Comparison of ENCODE assay signal across 2 cellular contexts in the genomic region with DNA sequence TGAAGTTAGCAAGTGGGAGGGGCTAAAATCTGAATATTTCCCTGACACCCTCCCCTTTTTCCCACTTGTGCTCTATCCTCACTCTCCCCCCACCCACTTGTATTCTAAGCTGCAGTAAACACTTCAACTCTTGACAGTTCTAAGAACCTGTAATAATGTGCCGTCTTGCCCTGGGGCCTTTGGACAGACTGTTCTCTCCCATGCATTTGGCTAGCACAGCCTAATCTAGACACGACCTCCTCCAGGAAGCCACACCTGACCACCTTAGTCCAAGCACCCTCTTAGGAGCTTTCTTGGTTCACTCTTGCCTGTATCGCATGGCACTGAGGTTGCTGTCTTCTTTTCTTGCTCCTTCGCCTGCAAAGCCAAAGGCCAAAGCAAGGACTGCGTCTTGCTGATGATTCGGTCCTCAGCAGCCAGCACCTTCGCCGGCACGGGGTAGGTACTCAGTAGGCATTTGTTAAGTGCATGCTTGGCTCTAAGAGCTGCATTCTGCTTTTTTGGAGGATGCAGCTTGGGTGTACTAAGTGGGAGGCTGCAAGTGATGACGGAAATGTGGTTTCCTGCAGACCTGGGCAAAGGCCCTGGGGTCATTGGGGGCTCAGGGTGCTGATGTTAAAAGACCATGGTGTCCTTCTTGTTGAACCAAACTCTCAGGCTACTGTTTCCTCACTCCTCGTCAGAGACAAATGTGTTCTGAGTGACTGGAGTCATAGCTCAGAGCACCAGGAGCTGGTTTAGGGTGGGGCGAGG.
TF ChIP-seq lines count a peak whose summit lies in the region.

No MANE protein-coding gene starts in this region.

TF ChIP-seq in GM23338, 12 proteins besides CTCF, POLR2A, EP300 and RAD21 (continued from another document):
- TF ChIP-seq, protein P1, sequence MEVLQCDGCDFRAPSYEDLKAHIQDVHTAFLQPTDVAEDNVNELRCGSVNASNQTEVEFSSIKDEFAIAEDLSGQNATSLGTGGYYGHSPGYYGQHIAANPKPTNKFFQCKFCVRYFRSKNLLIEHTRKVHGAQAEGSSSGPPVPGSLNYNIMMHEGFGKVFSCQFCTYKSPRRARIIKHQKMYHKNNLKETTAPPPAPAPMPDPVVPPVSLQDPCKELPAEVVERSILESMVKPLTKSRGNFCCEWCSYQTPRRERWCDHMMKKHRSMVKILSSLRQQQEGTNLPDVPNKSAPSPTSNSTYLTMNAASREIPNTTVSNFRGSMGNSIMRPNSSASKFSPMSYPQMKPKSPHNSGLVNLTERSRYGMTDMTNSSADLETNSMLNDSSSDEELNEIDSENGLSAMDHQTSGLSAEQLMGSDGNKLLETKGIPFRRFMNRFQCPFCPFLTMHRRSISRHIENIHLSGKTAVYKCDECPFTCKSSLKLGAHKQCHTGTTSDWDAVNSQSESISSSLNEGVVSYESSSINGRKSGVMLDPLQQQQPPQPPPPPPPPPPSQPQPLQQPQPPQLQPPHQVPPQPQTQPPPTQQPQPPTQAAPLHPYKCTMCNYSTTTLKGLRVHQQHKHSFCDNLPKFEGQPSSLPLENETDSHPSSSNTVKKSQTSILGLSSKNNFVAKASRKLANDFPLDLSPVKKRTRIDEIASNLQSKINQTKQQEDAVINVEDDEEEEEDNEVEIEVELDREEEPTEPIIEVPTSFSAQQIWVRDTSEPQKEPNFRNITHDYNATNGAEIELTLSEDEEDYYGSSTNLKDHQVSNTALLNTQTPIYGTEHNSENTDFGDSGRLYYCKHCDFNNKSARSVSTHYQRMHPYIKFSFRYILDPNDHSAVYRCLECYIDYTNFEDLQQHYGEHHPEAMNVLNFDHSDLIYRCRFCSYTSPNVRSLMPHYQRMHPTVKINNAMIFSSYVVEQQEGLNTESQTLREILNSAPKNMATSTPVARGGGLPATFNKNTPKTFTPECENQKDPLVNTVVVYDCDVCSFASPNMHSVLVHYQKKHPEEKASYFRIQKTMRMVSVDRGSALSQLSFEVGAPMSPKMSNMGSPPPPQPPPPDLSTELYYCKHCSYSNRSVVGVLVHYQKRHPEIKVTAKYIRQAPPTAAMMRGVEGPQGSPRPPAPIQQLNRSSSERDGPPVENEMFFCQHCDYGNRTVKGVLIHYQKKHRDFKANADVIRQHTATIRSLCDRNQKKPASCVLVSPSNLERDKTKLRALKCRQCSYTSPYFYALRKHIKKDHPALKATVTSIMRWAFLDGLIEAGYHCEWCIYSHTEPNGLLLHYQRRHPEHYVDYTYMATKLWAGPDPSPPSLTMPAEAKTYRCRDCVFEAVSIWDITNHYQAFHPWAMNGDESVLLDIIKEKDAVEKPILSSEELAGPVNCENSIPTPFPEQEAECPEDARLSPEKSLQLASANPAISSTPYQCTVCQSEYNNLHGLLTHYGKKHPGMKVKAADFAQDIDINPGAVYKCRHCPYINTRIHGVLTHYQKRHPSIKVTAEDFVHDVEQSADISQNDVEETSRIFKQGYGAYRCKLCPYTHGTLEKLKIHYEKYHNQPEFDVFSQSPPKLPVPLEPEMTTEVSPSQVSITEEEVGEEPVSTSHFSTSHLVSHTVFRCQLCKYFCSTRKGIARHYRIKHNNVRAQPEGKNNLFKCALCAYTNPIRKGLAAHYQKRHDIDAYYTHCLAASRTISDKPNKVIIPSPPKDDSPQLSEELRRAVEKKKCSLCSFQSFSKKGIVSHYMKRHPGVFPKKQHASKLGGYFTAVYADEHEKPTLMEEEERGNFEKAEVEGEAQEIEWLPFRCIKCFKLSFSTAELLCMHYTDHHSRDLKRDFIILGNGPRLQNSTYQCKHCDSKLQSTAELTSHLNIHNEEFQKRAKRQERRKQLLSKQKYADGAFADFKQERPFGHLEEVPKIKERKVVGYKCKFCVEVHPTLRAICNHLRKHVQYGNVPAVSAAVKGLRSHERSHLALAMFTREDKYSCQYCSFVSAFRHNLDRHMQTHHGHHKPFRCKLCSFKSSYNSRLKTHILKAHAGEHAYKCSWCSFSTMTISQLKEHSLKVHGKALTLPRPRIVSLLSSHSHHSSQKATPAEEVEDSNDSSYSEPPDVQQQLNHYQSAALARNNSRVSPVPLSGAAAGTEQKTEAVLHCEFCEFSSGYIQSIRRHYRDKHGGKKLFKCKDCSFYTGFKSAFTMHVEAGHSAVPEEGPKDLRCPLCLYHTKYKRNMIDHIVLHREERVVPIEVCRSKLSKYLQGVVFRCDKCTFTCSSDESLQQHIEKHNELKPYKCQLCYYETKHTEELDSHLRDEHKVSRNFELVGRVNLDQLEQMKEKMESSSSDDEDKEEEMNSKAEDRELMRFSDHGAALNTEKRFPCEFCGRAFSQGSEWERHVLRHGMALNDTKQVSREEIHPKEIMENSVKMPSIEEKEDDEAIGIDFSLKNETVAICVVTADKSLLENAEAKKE (CRISPR knock-in tag; IDR thresholded peaks at IDR 0.05), result no peak
- TF ChIP-seq ZNF331 (CRISPR knock-in tag; IDR thresholded peaks at IDR 0.05; ENCODE audit: low read depth) (no peak), JUNB (IDR thresholded peaks at IDR 0.05; ENCODE audit: unreplicated experiment) (no peak), EZH2phosphoT487 (IDR thresholded peaks at IDR 0.05; ENCODE audit: unreplicated experiment) (no peak), POLR2AphosphoS5 (IDR thresholded peaks at IDR 0.05; ENCODE audit: low read depth) (no peak), CREB1 (CRISPR knock-in tag; IDR thresholded peaks at IDR 0.05; ENCODE audit: low read depth) (no peak), ZNF114 (CRISPR knock-in tag; IDR thresholded peaks at IDR 0.05) (no peak), STAT1 (IDR thresholded peaks at IDR 0.05; ENCODE audit: unreplicated experiment) (no peak), EZH2 (IDR thresholded peaks at IDR 0.05; ENCODE audit: low read depth, unreplicated experiment) (no peak), NANOG (IDR thresholded peaks at IDR 0.05; ENCODE audit: borderline replicate concordance) (no peak)
- TF ChIP-seq, protein P2, sequence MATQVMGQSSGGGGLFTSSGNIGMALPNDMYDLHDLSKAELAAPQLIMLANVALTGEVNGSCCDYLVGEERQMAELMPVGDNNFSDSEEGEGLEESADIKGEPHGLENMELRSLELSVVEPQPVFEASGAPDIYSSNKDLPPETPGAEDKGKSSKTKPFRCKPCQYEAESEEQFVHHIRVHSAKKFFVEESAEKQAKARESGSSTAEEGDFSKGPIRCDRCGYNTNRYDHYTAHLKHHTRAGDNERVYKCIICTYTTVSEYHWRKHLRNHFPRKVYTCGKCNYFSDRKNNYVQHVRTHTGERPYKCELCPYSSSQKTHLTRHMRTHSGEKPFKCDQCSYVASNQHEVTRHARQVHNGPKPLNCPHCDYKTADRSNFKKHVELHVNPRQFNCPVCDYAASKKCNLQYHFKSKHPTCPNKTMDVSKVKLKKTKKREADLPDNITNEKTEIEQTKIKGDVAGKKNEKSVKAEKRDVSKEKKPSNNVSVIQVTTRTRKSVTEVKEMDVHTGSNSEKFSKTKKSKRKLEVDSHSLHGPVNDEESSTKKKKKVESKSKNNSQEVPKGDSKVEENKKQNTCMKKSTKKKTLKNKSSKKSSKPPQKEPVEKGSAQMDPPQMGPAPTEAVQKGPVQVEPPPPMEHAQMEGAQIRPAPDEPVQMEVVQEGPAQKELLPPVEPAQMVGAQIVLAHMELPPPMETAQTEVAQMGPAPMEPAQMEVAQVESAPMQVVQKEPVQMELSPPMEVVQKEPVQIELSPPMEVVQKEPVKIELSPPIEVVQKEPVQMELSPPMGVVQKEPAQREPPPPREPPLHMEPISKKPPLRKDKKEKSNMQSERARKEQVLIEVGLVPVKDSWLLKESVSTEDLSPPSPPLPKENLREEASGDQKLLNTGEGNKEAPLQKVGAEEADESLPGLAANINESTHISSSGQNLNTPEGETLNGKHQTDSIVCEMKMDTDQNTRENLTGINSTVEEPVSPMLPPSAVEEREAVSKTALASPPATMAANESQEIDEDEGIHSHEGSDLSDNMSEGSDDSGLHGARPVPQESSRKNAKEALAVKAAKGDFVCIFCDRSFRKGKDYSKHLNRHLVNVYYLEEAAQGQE (IDR thresholded peaks at IDR 0.05; ENCODE audit: unreplicated experiment), result no peak

TF ChIP-seq in K562, 482 proteins besides CTCF, POLR2A, EP300 and RAD21 (continued from another document):
- TF ChIP-seq, protein P3, sequence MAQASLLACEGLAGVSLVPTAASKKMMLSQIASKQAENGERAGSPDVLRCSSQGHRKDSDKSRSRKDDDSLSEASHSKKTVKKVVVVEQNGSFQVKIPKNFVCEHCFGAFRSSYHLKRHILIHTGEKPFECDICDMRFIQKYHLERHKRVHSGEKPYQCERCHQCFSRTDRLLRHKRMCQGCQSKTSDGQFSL (CRISPR knock-in tag; IDR thresholded peaks at IDR 0.05), result no peak
- TF ChIP-seq, protein P3 (tag; IDR thresholded peaks at IDR 0.05), result no peak
